In the genomic region with DNA sequence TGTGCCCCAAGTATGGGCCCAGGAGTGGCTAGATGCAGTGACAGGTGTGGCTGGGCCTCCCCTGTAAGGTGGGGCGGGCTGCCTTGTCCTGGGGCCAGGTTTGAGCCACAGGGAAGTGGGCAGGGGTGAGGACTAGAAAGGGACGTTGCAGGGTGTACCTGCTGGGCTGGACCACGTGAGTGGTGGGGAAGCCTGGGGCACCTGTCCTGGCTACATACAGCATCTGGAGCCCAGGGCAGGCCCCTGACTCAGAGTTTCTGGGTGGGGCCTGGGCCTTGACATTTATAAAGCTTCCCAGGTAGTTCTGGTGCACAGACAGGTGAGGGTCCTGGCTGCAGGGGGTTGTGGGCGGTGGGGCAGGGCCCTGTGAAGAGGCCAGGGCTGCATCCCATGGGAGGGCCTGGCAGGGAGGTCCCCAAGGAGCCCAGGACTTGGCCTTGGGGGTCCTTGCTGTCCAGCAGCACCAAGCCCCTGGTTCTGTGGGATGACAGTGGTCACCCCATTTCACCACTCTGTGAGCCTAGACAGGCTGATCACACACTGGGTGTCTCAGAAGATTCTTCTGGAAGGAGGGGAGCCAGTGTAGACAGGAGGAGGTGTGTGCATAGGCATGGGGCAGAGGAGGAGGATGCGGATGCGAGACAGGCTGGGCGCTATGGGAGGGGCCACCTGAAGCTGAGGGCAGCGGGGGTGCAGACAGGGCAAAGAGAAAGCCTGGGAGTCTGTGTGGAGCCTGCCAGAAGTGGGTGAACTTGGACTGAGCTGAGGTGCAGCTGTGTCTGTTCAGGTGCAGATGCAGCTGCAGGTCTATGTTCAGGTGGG, we compare ENCODE assay signal across 9 cellular contexts.
DNase-seq lines count a peak whose midpoint lies in the region; ATAC-seq and TF ChIP-seq lines count a peak whose summit lies in the region.
"Had no signal": no experiment of that assay in that cellular context is flagged by ENCODE, and none has a peak within 500 bp of the region (broad histone marks: within the 10 kb centered on the region; RNA-seq: fewer than 3 reads in every experiment).

No MANE protein-coding gene starts in this region.

- ATAC-seq in activated CD8-positive, alpha-beta memory T cell treated with anti-CD3 and anti-CD28 coated beads, Interleukin-2, amount 10 ng/mL, durations not matched to agents 7 days and 5 days = peak; percentile 68
- ATAC-seq in left ventricle myocardium superior (no peak), HG02885 (IDR thresholded peaks at IDR 0.05; ENCODE audit: poor library complexity, unreplicated experiment) (no peak)

- no peak overlapping the region for H3K4me3 ChIP-seq in transverse colon

- H3K36me3 ChIP-seq in transverse colon = peaks cover 0 to 7% (median 3%) of the 10 kb centered on the region in 4 donors

- H3K4me3 Mint-ChIP-seq in activated CD8-positive, alpha-beta memory T cell treated with anti-CD3 and anti-CD28 coated beads, Interleukin-2, amount 10 ng/mL, durations not matched to agents 7 days and 5 days = no peak overlapping the region

- no peaks in the 10 kb centered on the region for H3K27me3 Mint-ChIP-seq in activated CD8-positive, alpha-beta memory T cell treated with anti-CD3 and anti-CD28 coated beads, Interleukin-2, amount 10 ng/mL, durations not matched to agents 7 days and 5 days

- no peak for TF ChIP-seq CTCF in transverse colon (IDR thresholded peaks at IDR 0.05)

- no peak for TF ChIP-seq POLR2A in transverse colon (IDR thresholded peaks at IDR 0.05)

- WGBS in transverse colon (ENCODE audit: low coverage in 1 of 2), 2 donors = 94 to 97% methylated on average over 4 to 8 of the region's 8 CpGs

- H3K27ac Mint-ChIP-seq in activated CD8-positive, alpha-beta memory T cell treated with anti-CD3 and anti-CD28 coated beads, Interleukin-2, amount 10 ng/mL, durations not matched to agents 7 days and 5 days = peak overlapping the region; percentile 11

- no peaks in the 10 kb centered on the region for H3K9me3 ChIP-seq in transverse colon

- peak; percentile 61 for DNase-seq in activated effector memory CD4-positive, alpha-beta T cell treated with anti-CD3 and anti-CD28 coated beads, Interleukin-2, amount 50 U/mL, for 16 hours
- DNase-seq in activated effector memory CD4-positive, alpha-beta T cell treated with Interleukin-2 at 50 U/mL for 16 hours = no peak
- peak; percentile 44 for DNase-seq in activated CD8-positive, alpha-beta memory T cell treated with anti-CD3 and anti-CD28 coated beads, Interleukin-2, amount 10 ng/mL, durations not matched to agents 7 days and 5 days
- DNase-seq in left ventricle myocardium superior (peak; percentile 20), transverse colon (peak; percentile 5), cerebellum (ENCODE audit: low spot score) (no peak), NCI-H1694 treated with DMSO at 0.1 percent for 48 hours (lab: John Stamatoyannopoulos, UW) (no peak)

- no peak for TF ChIP-seq EP300 in transverse colon (IDR thresholded peaks at IDR 0.05; ENCODE audit: low read depth)

- no peaks in the 10 kb centered on the region for H3K9me3 Mint-ChIP-seq in activated CD8-positive, alpha-beta memory T cell treated with anti-CD3 and anti-CD28 coated beads, Interleukin-2, amount 10 ng/mL, durations not matched to agents 7 days and 5 days (ENCODE audit: low read depth)

- no peaks in the 10 kb centered on the region for H3K4me1 ChIP-seq in transverse colon

- intact Hi-C loops in left ventricle myocardium superior (cut with micrococcal nuclease) = no loop called here
- intact Hi-C loops in transverse colon (cut with DNase I; ENCODE audit: low total_unique reads) = no loop called here

- H3K27ac ChIP-seq in transverse colon = no peak overlapping the region
- H3K27ac ChIP-seq: HL-60 had no signal

- H3K27me3 ChIP-seq in transverse colon = no peaks in the 10 kb centered on the region

- CTCF ChIA-PET in activated CD8-positive, alpha-beta memory T cell treated with anti-CD3 and anti-CD28 coated beads, Interleukin-2, amount 10 ng/mL, durations not matched to agents 7 days and 5 days (lab: Charles Lee) = no interaction called here

- no peaks in the 10 kb centered on the region for H3K4me1 Mint-ChIP-seq in activated CD8-positive, alpha-beta memory T cell treated with anti-CD3 and anti-CD28 coated beads, Interleukin-2, amount 10 ng/mL, durations not matched to agents 7 days and 5 days

- in situ Hi-C loops in transverse colon (cut with MboI; ENCODE audit: low pct_ligation_motif_present in 1 of 4, low pct_unique_long_range_greater_than_20kb in 1 of 4, low sequenced_read_pairs in 3 of 4) = no loop called here

- peaks cover 3% of the 10 kb centered on the region for H3K36me3 Mint-ChIP-seq in activated CD8-positive, alpha-beta memory T cell treated with anti-CD3 and anti-CD28 coated beads, Interleukin-2, amount 10 ng/mL, durations not matched to agents 7 days and 5 days

Comparison
In these comparisons a context has a peak if more than half of its experiments do, and no peak if none do; other contexts are left out.
1. DNase-seq: peak in activated effector memory CD4-positive, alpha-beta T cell treated with anti-CD3 and anti-CD28 coated beads, Interleukin-2, amount 50 U/mL, for 16 hours (single experiment), activated CD8-positive, alpha-beta memory T cell treated with anti-CD3 and anti-CD28 coated beads, Interleukin-2, amount 10 ng/mL, durations not matched to agents 7 days and 5 days (single experiment), left ventricle myocardium superior (single experiment) and transverse colon (single experiment); none in activated effector memory CD4-positive, alpha-beta T cell treated with Interleukin-2 at 50 U/mL for 16 hours (single experiment), cerebellum (single experiment) and NCI-H1694 treated with DMSO at 0.1 percent for 48 hours (single experiment).